ENCODE assay signal across 1 cellular context in genomic region chr6:53792016-53792415, GRCh38.
TF ChIP-seq lines count a peak whose summit lies in the region.

No MANE protein-coding gene starts in this region.

TF ChIP-seq in HepG2, 621 proteins besides CTCF, POLR2A, EP300 and RAD21:
- TF ChIP-seq SALL1 (CRISPR knock-in tag; IDR thresholded peaks at IDR 0.05): no peak
- no peak for TF ChIP-seq ATF7 (IDR thresholded peaks at IDR 0.05)
- TF ChIP-seq ATF7 (CRISPR knock-in tag; IDR thresholded peaks at IDR 0.05): no peak
- peak; percentile 21 for TF ChIP-seq YY1 (IDR thresholded peaks at IDR 0.05; ENCODE audit: insufficient read depth, insufficient replicate concordance, low read depth, low read length)
